23 cellular contexts compared by ENCODE assay signal in the genomic region with DNA sequence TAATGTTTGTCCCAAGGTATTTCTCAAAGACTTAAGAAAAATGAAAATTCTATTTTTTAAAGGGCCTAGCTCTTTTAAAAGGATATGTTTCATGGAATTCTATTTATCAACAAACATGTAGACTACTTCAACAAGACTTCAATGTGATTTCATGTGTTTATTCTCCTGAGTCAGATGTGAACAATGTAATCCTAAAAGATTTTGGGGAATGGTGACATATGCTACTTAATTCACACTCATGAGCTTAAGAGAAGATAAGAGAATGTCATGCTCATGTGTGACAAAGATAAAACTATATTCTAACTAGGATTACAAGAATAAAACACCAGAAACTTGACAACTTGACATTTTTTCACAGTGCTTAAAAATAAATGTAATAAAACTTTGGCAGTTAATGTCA.
"Had no signal": no experiment of that assay in that cellular context is flagged by ENCODE, and none has a peak within 500 bp of the region (broad histone marks: within the 10 kb centered on the region; RNA-seq: fewer than 3 reads in every experiment).

No MANE protein-coding gene starts in this region.

- H3K36me3 Mint-ChIP-seq: activated naive CD8-positive, alpha-beta T cell treated with anti-CD3 and anti-CD28 coated beads for 36 hours had no signal

- H3K9me3 ChIP-seq: colonic mucosa had no signal

- H3K4me3 Mint-ChIP-seq: activated CD4-positive, alpha-beta memory T cell treated with anti-CD3 and anti-CD28 coated beads, Interleukin-2, amount 10 ng/mL, durations not matched to agents 7 days and 5 days; activated CD4-positive, alpha-beta T cell treated with anti-CD3 and anti-CD28 coated beads for 36 hours; activated naive CD4-positive, alpha-beta T cell treated with anti-CD3 and anti-CD28 coated beads for 36 hours; activated naive CD8-positive, alpha-beta T cell treated with anti-CD3 and anti-CD28 coated beads for 36 hours; activated T-helper 17 cell treated with anti-CD3 and anti-CD28 coated beads, Interleukin-2, amount 50 U/mL, for 72 hours; T-helper 17 cell had no signal

- ATAC-seq: activated CD4-positive, alpha-beta T cell treated with anti-CD3 and anti-CD28 coated beads for 36 hours; activated T-helper 17 cell treated with anti-CD3 and anti-CD28 coated beads, Interleukin-2, amount 50 U/mL, for 72 hours; T-helper 17 cell had no signal

- H3K27ac ChIP-seq: colonic mucosa, VCaP had no signal

- H3K4me3 ChIP-seq: colonic mucosa had no signal

- H3K36me3 ChIP-seq: colonic mucosa had no signal

- FAIRE-seq: TTC549 had no signal

- H3K4me1 ChIP-seq: colonic mucosa had no signal

- DNase-seq: activated CD4-positive, alpha-beta memory T cell treated with anti-CD3 and anti-CD28 coated beads, Interleukin-2, amount 10 ng/mL, durations not matched to agents 7 days and 5 days; activated CD4-positive, alpha-beta T cell treated with anti-CD3 and anti-CD28 coated beads for 36 hours; activated CD4-positive, alpha-beta T cell treated with anti-CD3 and anti-CD28 coated beads, Interleukin-2, amount 50 U/mL, for 1 hour; activated CD4-positive, CD25-positive, alpha-beta regulatory T cell; activated gamma-delta T cell; activated naive CD4-positive, alpha-beta T cell treated with anti-CD3 and anti-CD28 coated beads for 36 hours; activated naive CD8-positive, alpha-beta T cell treated with anti-CD3 and anti-CD28 coated beads for 36 hours; activated T-cell treated with anti-CD3 and anti-CD28 coated beads for 4 hours; activated T-cell treated with anti-CD3 and anti-CD28 coated beads, Interleukin-2, amount 50 U/mL, for 48 hours; caudate nucleus; colonic mucosa; NCI-H1092; NCI-H1930; NCI-H2171; NCI-H2227 treated with DMSO at 0.1 percent for 48 hours; NCI-H526 treated with DMSO at 0.1 percent for 48 hours; NK-92 treated with Interleukin-12 subunit alpha and Interleukin-12 subunit beta, amount 100 ng/mL, for 24 hours; SHP77 treated with DMSO at 0.1 percent for 48 hours; T-helper 17 cell; T-helper 9 cell had no signal

- H3K27me3 ChIP-seq: colonic mucosa had no signal

- H3K9me3 Mint-ChIP-seq: activated CD4-positive, alpha-beta memory T cell treated with anti-CD3 and anti-CD28 coated beads, Interleukin-2, amount 10 ng/mL, durations not matched to agents 7 days and 5 days; activated naive CD4-positive, alpha-beta T cell treated with anti-CD3 and anti-CD28 coated beads for 36 hours; activated naive CD8-positive, alpha-beta T cell treated with anti-CD3 and anti-CD28 coated beads for 36 hours; activated T-helper 17 cell treated with anti-CD3 and anti-CD28 coated beads, Interleukin-2, amount 50 U/mL, for 72 hours had no signal

- H3K27ac Mint-ChIP-seq: activated CD4-positive, alpha-beta memory T cell treated with anti-CD3 and anti-CD28 coated beads, Interleukin-2, amount 10 ng/mL, durations not matched to agents 7 days and 5 days; activated CD4-positive, alpha-beta T cell treated with anti-CD3 and anti-CD28 coated beads for 36 hours; activated naive CD4-positive, alpha-beta T cell treated with anti-CD3 and anti-CD28 coated beads for 36 hours; activated naive CD8-positive, alpha-beta T cell treated with anti-CD3 and anti-CD28 coated beads for 36 hours; activated T-helper 17 cell treated with anti-CD3 and anti-CD28 coated beads, Interleukin-2, amount 50 U/mL, for 72 hours; T-helper 17 cell had no signal
